ENCODE assay signal across 23 cellular contexts in genomic region chr9:119391878-119392277, GRCh38. TPM values are rescaled to one million over a fixed set of nuclear protein-coding genes. Genes with fewer than 3 reads are reported as not detected.
A peak's percentile ranks its signal among the peaks of the same experiment; 100 is the strongest.
DNase-seq lines count a peak whose midpoint lies in the region; ATAC-seq, FAIRE-seq and TF ChIP-seq lines count a peak whose summit lies in the region.
"Had no signal": no experiment of that assay in that cellular context is flagged by ENCODE, and none has a peak within 500 bp of the region (broad histone marks: within the 10 kb centered on the region; RNA-seq: fewer than 3 reads in every experiment).

No MANE protein-coding gene starts in this region.

- no peak for ATAC-seq in SK-N-SH treated with all-trans-retinoic acid at 6 μM for 48 hours

- H3K4me3 Mint-ChIP-seq in activated T-helper 1 cell treated with anti-CD3 and anti-CD28 coated beads, Interleukin-12 subunit alpha, Interleukin-12 subunit beta, Interleukin-2, Interleukin-4 antibody, amounts not matched to agents 30 ng/mL and 10 ng/mL and 1 ng/mL, durations not matched to agents 14 hours and 24 hours and 36 hours, result no peak overlapping the region
- H3K4me3 Mint-ChIP-seq: CD14-positive monocyte; CD4-positive, alpha-beta memory T cell; CD4-positive, CD25-positive, alpha-beta regulatory T cell; CD8-positive, alpha-beta memory T cell had no signal

- no peak for TF ChIP-seq POLR2A in H54 (IDR thresholded peaks at IDR 0.05; ENCODE audit: low read depth, low read length)

- H3K9me3 Mint-ChIP-seq in activated T-helper 1 cell treated with anti-CD3 and anti-CD28 coated beads, Interleukin-12 subunit alpha, Interleukin-12 subunit beta, Interleukin-2, Interleukin-4 antibody, amounts not matched to agents 30 ng/mL and 10 ng/mL and 1 ng/mL, durations not matched to agents 14 hours and 24 hours and 36 hours, result no peaks in the 10 kb centered on the region

- FAIRE-seq in H54 (lab: Jason Lieb, UNC), result peak; percentile 69
- FAIRE-seq: A204.1, D721Med, G401.6, GM12891, GM19239 had no signal

- H3K27ac Mint-ChIP-seq in activated T-helper 1 cell treated with anti-CD3 and anti-CD28 coated beads, Interleukin-12 subunit alpha, Interleukin-12 subunit beta, Interleukin-2, Interleukin-4 antibody, amounts not matched to agents 30 ng/mL and 10 ng/mL and 1 ng/mL, durations not matched to agents 14 hours and 24 hours and 36 hours, result no peak overlapping the region
- H3K27ac Mint-ChIP-seq: CD14-positive monocyte; CD4-positive, alpha-beta memory T cell; CD4-positive, CD25-positive, alpha-beta regulatory T cell; CD8-positive, alpha-beta memory T cell had no signal

- intact Hi-C loops in activated T-helper 1 cell treated with anti-CD3 and anti-CD28 coated beads, Interleukin-12 subunit alpha, Interleukin-12 subunit beta, Interleukin-2, Interleukin-4 antibody, amounts not matched to agents 30 ng/mL and 10 ng/mL and 1 ng/mL, durations not matched to agents 14 hours and 24 hours and 36 hours (cut with micrococcal nuclease), result no loop called here

- no peak for DNase-seq in H54 (ENCODE audit: insufficient read length, low spot score)
- no peak for DNase-seq in activated T-helper 1 cell treated with anti-CD3 and anti-CD28 coated beads, Interleukin-12 subunit alpha, Interleukin-12 subunit beta, Interleukin-2, Interleukin-4 antibody, amounts not matched to agents 30 ng/mL and 10 ng/mL and 1 ng/mL, durations not matched to agents 14 hours and 24 hours and 36 hours (ENCODE audit: low spot score)
- DNase-seq in NOMO-1 treated with dmso at 0.1 percent for 144 hours (lab: John Stamatoyannopoulos, UW; ENCODE audit: unreplicated experiment), result no peak
- no peak for DNase-seq in activated CD4-positive, CD25-positive, alpha-beta regulatory T cell (lab: John Stamatoyannopoulos, UW)
- DNase-seq: 8988T; ACHN; BE2C; C1 segment of cervical spinal cord; Calu3; CD4-positive, alpha-beta memory T cell; CD4-positive, CD25-positive, alpha-beta regulatory T cell; CD8-positive, alpha-beta memory T cell; COR-L47; DMS79 treated with DMSO at 0.1 percent for 48 hours; GF-D8 had no signal

- H3K27me3 Mint-ChIP-seq in activated T-helper 1 cell treated with anti-CD3 and anti-CD28 coated beads, Interleukin-12 subunit alpha, Interleukin-12 subunit beta, Interleukin-2, Interleukin-4 antibody, amounts not matched to agents 30 ng/mL and 10 ng/mL and 1 ng/mL, durations not matched to agents 14 hours and 24 hours and 36 hours (ENCODE audit: insufficient read depth), result no peaks in the 10 kb centered on the region
- H3K27me3 Mint-ChIP-seq: CD4-positive, alpha-beta memory T cell; CD4-positive, CD25-positive, alpha-beta regulatory T cell; CD8-positive, alpha-beta memory T cell had no signal

- no peaks in the 10 kb centered on the region for H3K4me1 Mint-ChIP-seq in activated T-helper 1 cell treated with anti-CD3 and anti-CD28 coated beads, Interleukin-12 subunit alpha, Interleukin-12 subunit beta, Interleukin-2, Interleukin-4 antibody, amounts not matched to agents 30 ng/mL and 10 ng/mL and 1 ng/mL, durations not matched to agents 14 hours and 24 hours and 36 hours (ENCODE audit: low read depth)
- H3K4me1 Mint-ChIP-seq: CD14-positive monocyte; CD4-positive, alpha-beta memory T cell; CD4-positive, CD25-positive, alpha-beta regulatory T cell; CD8-positive, alpha-beta memory T cell had no signal

- no peaks in the 10 kb centered on the region for H3K36me3 Mint-ChIP-seq in activated T-helper 1 cell treated with anti-CD3 and anti-CD28 coated beads, Interleukin-12 subunit alpha, Interleukin-12 subunit beta, Interleukin-2, Interleukin-4 antibody, amounts not matched to agents 30 ng/mL and 10 ng/mL and 1 ng/mL, durations not matched to agents 14 hours and 24 hours and 36 hours (ENCODE audit: low read depth)
- H3K36me3 Mint-ChIP-seq: CD14-positive monocyte; CD4-positive, alpha-beta memory T cell; CD4-positive, CD25-positive, alpha-beta regulatory T cell; CD8-positive, alpha-beta memory T cell had no signal

TF ChIP-seq in SK-N-SH treated with all-trans-retinoic acid at 6 μM for 48 hours, 23 proteins besides CTCF, POLR2A, EP300 and RAD21:
- TF ChIP-seq CREB5 (CRISPR knock-in tag; IDR thresholded peaks at IDR 0.05; ENCODE audit: low read depth), result no peak
- peak; percentile 77 for TF ChIP-seq TCF4 (CRISPR knock-in tag; IDR thresholded peaks at IDR 0.05; ENCODE audit: borderline replicate concordance)

RNA-seq across cellular contexts. Expression of gene BRINP1, which starts 22.6 kb away (rescaled TPM):
- not detected in 2 replicates for total RNA-seq in activated T-helper 1 cell treated with anti-CD3 and anti-CD28 coated beads, Interleukin-12 subunit alpha, Interleukin-12 subunit beta, Interleukin-2, Interleukin-4 antibody, amounts not matched to agents 30 ng/mL and 10 ng/mL and 1 ng/mL, durations not matched to agents 14 hours and 24 hours and 36 hours
- total RNA-seq: A673; Calu3; CD4-positive, alpha-beta memory T cell; CD4-positive, CD25-positive, alpha-beta regulatory T cell; CD8-positive, alpha-beta memory T cell had no signal
